ENCODE assay signal across 1 cellular context in the genomic region with DNA sequence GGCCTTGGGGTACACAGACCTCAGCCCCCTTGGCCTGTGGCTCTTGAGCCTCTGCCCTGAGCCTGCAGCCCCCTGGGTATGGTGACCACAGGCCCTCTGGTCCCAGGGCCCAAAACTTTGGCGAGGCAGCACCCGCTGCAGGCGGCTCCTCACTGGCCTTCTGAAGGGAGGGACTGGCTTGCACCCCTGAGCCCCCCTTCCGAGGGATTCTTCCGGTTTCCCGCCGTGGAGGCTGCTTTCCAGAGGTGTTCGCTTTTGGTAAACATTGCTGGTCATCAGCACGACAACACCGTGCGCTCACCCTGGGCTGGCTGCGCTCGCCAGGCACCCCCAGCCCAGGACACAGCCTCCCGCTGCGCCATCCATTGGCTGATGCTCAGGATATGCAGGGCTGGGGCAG.
TF ChIP-seq lines count a peak whose summit lies in the region.

No MANE protein-coding gene starts in this region.

TF ChIP-seq in GM23338, 12 proteins besides CTCF, POLR2A, EP300 and RAD21:
- no peak for TF ChIP-seq REST (IDR thresholded peaks at IDR 0.05; ENCODE audit: unreplicated experiment)
- TF ChIP-seq JUNB (IDR thresholded peaks at IDR 0.05; ENCODE audit: unreplicated experiment), result no peak
- TF ChIP-seq STAT1 (IDR thresholded peaks at IDR 0.05; ENCODE audit: unreplicated experiment), result no peak
- TF ChIP-seq ETS1 (IDR thresholded peaks at IDR 0.05), result no peak
- no peak for TF ChIP-seq ZNF331 (CRISPR knock-in tag; IDR thresholded peaks at IDR 0.05; ENCODE audit: low read depth)
- TF ChIP-seq ZNF462 (CRISPR knock-in tag; IDR thresholded peaks at IDR 0.05), result no peak
- TF ChIP-seq ZNF114 (CRISPR knock-in tag; IDR thresholded peaks at IDR 0.05), result no peak
- no peak for TF ChIP-seq NANOG (IDR thresholded peaks at IDR 0.05; ENCODE audit: borderline replicate concordance)
- no peak for TF ChIP-seq CREB1 (CRISPR knock-in tag; IDR thresholded peaks at IDR 0.05; ENCODE audit: low read depth)
- TF ChIP-seq POLR2AphosphoS5 (IDR thresholded peaks at IDR 0.05; ENCODE audit: low read depth), result no peak
- TF ChIP-seq EZH2phosphoT487 (IDR thresholded peaks at IDR 0.05; ENCODE audit: unreplicated experiment), result no peak
